ENCODE assay signal across 19 cellular contexts in genomic region chr6:75946146-75946831, GRCh38.
DNase-seq lines count a peak whose midpoint lies in the region; ATAC-seq, FAIRE-seq and TF ChIP-seq lines count a peak whose summit lies in the region.
"Had no signal": no experiment of that assay in that cellular context is flagged by ENCODE, and none has a peak within 500 bp of the region (broad histone marks: within the 10 kb centered on the region; RNA-seq: fewer than 3 reads in every experiment).

No MANE protein-coding gene starts in this region.

- H3K27me3 ChIP-seq in HUES6 (ENCODE audit: control insufficient read depth, insufficient read depth, low read length): peaks cover 29% of the 10 kb centered on the region
- H3K27me3 ChIP-seq in pancreas: no peaks in the 10 kb centered on the region

- 29 to 30% methylated on average over 4 of the region's 4 CpGs for WGBS in pancreas, 2 donors

- no peaks in the 10 kb centered on the region for H3K9me3 Mint-ChIP-seq in T-helper 2 cell treated with Interferon-gamma antibody and Interleukin-4, amounts not matched to agents 5 μg/mL and 100 μg/mL, for 36 hours
- H3K9me3 Mint-ChIP-seq: activated T-helper 17 cell treated with anti-CD3 and anti-CD28 coated beads, Interleukin-2, amount 50 U/mL, for 72 hours; type B pancreatic cell had no signal

- ATAC-seq in HG02588 (IDR thresholded peaks at IDR 0.05; ENCODE audit: unreplicated experiment) (peak; percentile 70), pancreas (peak; percentile 61 to 91 (median 81))
- ATAC-seq: activated T-helper 17 cell treated with anti-CD3 and anti-CD28 coated beads, Interleukin-2, amount 50 U/mL, for 72 hours; left lobe of liver had no signal

- H3K36me3 ChIP-seq in HUES6 (ENCODE audit: control insufficient read depth, insufficient read depth, low read length) (no peaks in the 10 kb centered on the region), pancreas (no peaks in the 10 kb centered on the region)
- H3K36me3 ChIP-seq: HAP-1 had no signal

- H3K4me3 Mint-ChIP-seq in T-helper 2 cell treated with Interferon-gamma antibody and Interleukin-4, amounts not matched to agents 5 μg/mL and 100 μg/mL, for 36 hours: no peak overlapping the region
- H3K4me3 Mint-ChIP-seq: activated T-helper 17 cell treated with anti-CD3 and anti-CD28 coated beads, Interleukin-2, amount 50 U/mL, for 72 hours; type B pancreatic cell had no signal

- H3K4me1 ChIP-seq in HUES6 (ENCODE audit: control insufficient read depth, insufficient read depth, low read length) (peaks cover 13% of the 10 kb centered on the region), pancreas (peaks cover 0 to 7% (median 7%) of the 10 kb centered on the region in 3 donors)

- no peaks in the 10 kb centered on the region for H3K4me1 Mint-ChIP-seq in T-helper 2 cell treated with Interferon-gamma antibody and Interleukin-4, amounts not matched to agents 5 μg/mL and 100 μg/mL, for 36 hours (ENCODE audit: low read depth)
- H3K4me1 Mint-ChIP-seq: activated T-helper 17 cell treated with anti-CD3 and anti-CD28 coated beads, Interleukin-2, amount 50 U/mL, for 72 hours had no signal

- no peak for FAIRE-seq in pancreas (lab: Jason Lieb, UNC)
- FAIRE-seq: endometrium had no signal

- peak; percentile 5 to 24 for DNase-seq in NCI-H2081 (lab: John Stamatoyannopoulos, UW)
- DNase-seq in NCI-H2081 treated with DMSO at 0.1 percent for 48 hours (lab: John Stamatoyannopoulos, UW): no peak
- DNase-seq in pancreas: no peak
- DNase-seq in T-helper 2 cell treated with Interferon-gamma antibody and Interleukin-4, amounts not matched to agents 5 μg/mL and 100 μg/mL, for 36 hours (ENCODE audit: low spot score): no peak
- DNase-seq in caudate nucleus (lab: John Stamatoyannopoulos, UW): no peak
- DNase-seq in NCI-H510A (lab: John Stamatoyannopoulos, UW): no peak
- DNase-seq: activated CD8-positive, alpha-beta memory T cell treated with anti-CD3 and anti-CD28 coated beads for 24 hours; amniotic stem cell; DMS79 treated with DMSO at 0.1 percent for 48 hours had no signal

- TF ChIP-seq CTCF in pancreas (IDR thresholded peaks at IDR 0.05): no peak

- H3K4me3 ChIP-seq in HUES6 (ENCODE audit: low read depth, low read length): peak overlapping the region; percentile 19; the same call in 1 of the 2 replicates
- H3K4me3 ChIP-seq in pancreas: no peak overlapping the region
- H3K4me3 ChIP-seq: HAP-1 had no signal

- no peaks in the 10 kb centered on the region for H3K27me3 Mint-ChIP-seq in T-helper 2 cell treated with Interferon-gamma antibody and Interleukin-4, amounts not matched to agents 5 μg/mL and 100 μg/mL, for 36 hours (ENCODE audit: low read depth)

- no peaks in the 10 kb centered on the region for H3K36me3 Mint-ChIP-seq in T-helper 2 cell treated with Interferon-gamma antibody and Interleukin-4, amounts not matched to agents 5 μg/mL and 100 μg/mL, for 36 hours (ENCODE audit: low read depth)
- H3K36me3 Mint-ChIP-seq: type B pancreatic cell had no signal

- intact Hi-C loops in pancreas (cut with DNase I): no loop called here

- H3K27ac ChIP-seq in HUES6 (ENCODE audit: low read depth, low read length) (no peak overlapping the region), pancreas (peak overlapping the region; percentile 14 to 70 (median 42)), caudate nucleus (ENCODE audit: low read depth, low read length) (no peak overlapping the region)
- H3K27ac ChIP-seq: 22Rv1, C4-2B, RWPE1 had no signal

- H3K27ac Mint-ChIP-seq in T-helper 2 cell treated with Interferon-gamma antibody and Interleukin-4, amounts not matched to agents 5 μg/mL and 100 μg/mL, for 36 hours: no peak overlapping the region
- H3K27ac Mint-ChIP-seq: activated T-helper 17 cell treated with anti-CD3 and anti-CD28 coated beads, Interleukin-2, amount 50 U/mL, for 72 hours; type B pancreatic cell had no signal

- H3K9ac ChIP-seq in HUES6 (ENCODE audit: low read length): no peak overlapping the region

- H3K9me3 ChIP-seq in HUES6 (ENCODE audit: control insufficient read depth, insufficient read depth, low read depth, low read length): no peaks in the 10 kb centered on the region
- no peaks in the 10 kb centered on the region for H3K9me3 ChIP-seq in pancreas
- H3K9me3 ChIP-seq: HAP-1 had no signal

Comparison
In these comparisons a context has a peak if more than half of its experiments do, and no peak if none do; other contexts are left out.
1. DNase-seq: peak in NCI-H2081 (2 of 2); none in NCI-H2081 treated with DMSO at 0.1 percent for 48 hours (single experiment), pancreas (0 of 6), T-helper 2 cell treated with Interferon-gamma antibody and Interleukin-4, amounts not matched to agents 5 μg/mL and 100 μg/mL, for 36 hours (single experiment), caudate nucleus (0 of 61) and NCI-H510A (single experiment).
2. H3K27ac ChIP-seq: peak in pancreas (4 of 4); none in HUES6 (single experiment) and caudate nucleus (single experiment).